1 cellular context compared by ENCODE assay signal in genomic region chr2:165766326-165766927, GRCh38.
TF ChIP-seq lines count a peak whose summit lies in the region.

No MANE protein-coding gene starts in this region.

TF ChIP-seq in GM23338, 12 proteins besides CTCF, POLR2A, EP300 and RAD21 (continued from another document):
- TF ChIP-seq ZNF331 (CRISPR knock-in tag; IDR thresholded peaks at IDR 0.05; ENCODE audit: low read depth) = no peak
